In genomic region chr22:37482244-37482643, GRCh38 we compare ENCODE assay signal across 16 cellular contexts. TPM values are rescaled to one million over a fixed set of nuclear protein-coding genes. Genes with fewer than 3 reads are reported as not detected.
DNase-seq lines count a peak whose midpoint lies in the region; TF ChIP-seq lines count a peak whose summit lies in the region.
"Had no signal": no experiment of that assay in that cellular context is flagged by ENCODE, and none has a peak within 500 bp of the region (broad histone marks: within the 10 kb centered on the region; RNA-seq: fewer than 3 reads in every experiment).

No MANE protein-coding gene starts in this region.

- H2BK15ac ChIP-seq in neuronal stem cell (ENCODE audit: low read length), result no peak overlapping the region

- WGBS in neuronal stem cell (ENCODE audit: extremely low coverage in 2 of 2, insufficient read length in 2 of 2, insufficient replicate concordance in 1 of 2), 2 donors, result no CpG with 5 or more reads among the region's 9 CpGs

- H2BK12ac ChIP-seq in neuronal stem cell (ENCODE audit: low read length), result no peak overlapping the region

- no peak overlapping the region for H3K14ac ChIP-seq in neuronal stem cell (ENCODE audit: low read length)

- H2AFZ ChIP-seq in OCI-LY7 (ENCODE audit: low read length) (no peak overlapping the region), neuronal stem cell (ENCODE audit: low read length) (no peak overlapping the region)
- H2AFZ ChIP-seq: hepatocyte had no signal

- 0 out of 2 replicates have a peak, but pooled peaks cover 5% of the 10 kb centered on the region for H4K20me1 ChIP-seq in OCI-LY7 (ENCODE audit: insufficient read depth, low read length)

- H3K79me2 ChIP-seq in OCI-LY7 (ENCODE audit: insufficient read depth, low read depth, low read length), result peaks cover 67% of the 10 kb centered on the region
- H3K79me2 ChIP-seq: hepatocyte had no signal

- H3K27ac ChIP-seq in OCI-LY7 (ENCODE audit: low read depth, low read length, poor library complexity, severe bottlenecking) (peak overlapping the region; percentile 91), neuronal stem cell (replicated peaks; ENCODE audit: low read length) (no peak overlapping the region)
- H3K27ac ChIP-seq: body of pancreas, hepatocyte, testis had no signal

- peak overlapping the region; percentile 10 for H3K9ac ChIP-seq in neuronal stem cell (ENCODE audit: low read depth, low read length, poor library complexity)

- H2AK5ac ChIP-seq in neuronal stem cell (ENCODE audit: low read depth, low read length), result no peak overlapping the region

- H3K27ac Mint-ChIP-seq in activated CD4-positive, alpha-beta T cell treated with anti-CD3 and anti-CD28 coated beads, Interleukin-2, amount 10 ng/mL, durations not matched to agents 24 days and 14 days, result peak overlapping the region; percentile 95
- peak overlapping the region; percentile 88 to 97 (median 92) for H3K27ac Mint-ChIP-seq in brain

- peak overlapping the region; percentile 55 for H3K18ac ChIP-seq in neuronal stem cell (ENCODE audit: low read length)

- H2BK5ac ChIP-seq in neuronal stem cell (ENCODE audit: low read length), result no peak overlapping the region

- H3K4me1 Mint-ChIP-seq in activated CD4-positive, alpha-beta T cell treated with anti-CD3 and anti-CD28 coated beads, Interleukin-2, amount 10 ng/mL, durations not matched to agents 24 days and 14 days, result peaks cover 35% of the 10 kb centered on the region
- peaks cover 58% of the 10 kb centered on the region for H3K4me1 Mint-ChIP-seq in brain

- H3K23ac ChIP-seq in neuronal stem cell (ENCODE audit: low read depth, low read length, poor library complexity), result no peak overlapping the region

- H3K9me3 ChIP-seq in OCI-LY7 (ENCODE audit: low read length) (no peaks in the 10 kb centered on the region), neuronal stem cell (replicated peaks in 1 of 2; ENCODE audit: control insufficient read depth in 2 of 2, insufficient read depth in 1 of 2, low read depth in 1 of 2, low read length in 2 of 2) (no peaks in the 10 kb centered on the region)
- H3K9me3 ChIP-seq: body of pancreas, testis had no signal

- H3K4me2 ChIP-seq in OCI-LY7 (ENCODE audit: low read length) (peak overlapping the region; percentile 77), neuronal stem cell (ENCODE audit: insufficient read depth, low read length, poor library complexity, severe bottlenecking) (no peak overlapping the region)
- H3K4me2 ChIP-seq: hepatocyte had no signal

- no peak overlapping the region for H4K91ac ChIP-seq in neuronal stem cell (ENCODE audit: low read depth, low read length, poor library complexity)

- no peak overlapping the region for H2BK120ac ChIP-seq in neuronal stem cell (ENCODE audit: low read depth, low read length)

- POLR2A ChIA-PET in OCI-LY7 (lab: Charles Lee), result interaction anchor here (0.6 kb wide), 1 partner anchor 27 kb away, joined by 3 read pairs; no protein-coding TSS in a partner anchor

- CTCF ChIA-PET in OCI-LY7 (lab: Charles Lee; ENCODE audit: unreplicated experiment), result no interaction called here

- H3K27me3 Mint-ChIP-seq in activated CD4-positive, alpha-beta T cell treated with anti-CD3 and anti-CD28 coated beads, Interleukin-2, amount 10 ng/mL, durations not matched to agents 24 days and 14 days, result no peaks in the 10 kb centered on the region
- peaks cover 13% of the 10 kb centered on the region for H3K27me3 Mint-ChIP-seq in brain

- no peak overlapping the region for H3K4ac ChIP-seq in neuronal stem cell (ENCODE audit: low read length)

- no TSS peak for BruUV-seq in OCI-LY7 (replicated peaks; lab: Mats Ljungman, UMichigan)

- no peaks in the 10 kb centered on the region for H3K9me2 ChIP-seq in OCI-LY7 (ENCODE audit: insufficient read depth, low read length)

- peaks cover 3% of the 10 kb centered on the region for H3K79me1 ChIP-seq in neuronal stem cell (ENCODE audit: low read depth, low read length)

- H3K36me3 ChIP-seq in OCI-LY7 (ENCODE audit: insufficient read depth, low read length), result peaks cover 73% of the 10 kb centered on the region
- no peaks in the 10 kb centered on the region for H3K36me3 ChIP-seq in neuronal stem cell (replicated peaks in 1 of 2; ENCODE audit: control insufficient read depth in 2 of 2, insufficient read depth in 2 of 2, low read length in 2 of 2)

- no peak for TF ChIP-seq CTCF in OCI-LY7 (conservative IDR thresholded peaks at IDR 0.05; ENCODE audit: low read length)
- no peak for TF ChIP-seq CTCF in brain (conservative IDR thresholded peaks at IDR 0.05)

- H4K8ac ChIP-seq in neuronal stem cell (ENCODE audit: low read depth, low read length), result no peak overlapping the region

- peak overlapping the region; percentile 80 for H3K4me3 ChIP-seq in OCI-LY7 (ENCODE audit: low read depth, low read length, poor library complexity, severe bottlenecking)
- H3K4me3 ChIP-seq in neuronal stem cell (ENCODE audit: low read length in 2 of 2), result no peak overlapping the region
- H3K4me3 ChIP-seq: body of pancreas, hepatocyte, testis had no signal

- intact Hi-C loops in activated CD4-positive, alpha-beta T cell treated with anti-CD3 and anti-CD28 coated beads, Interleukin-2, amount 10 ng/mL, durations not matched to agents 24 days and 14 days (cut with micrococcal nuclease), result no loop called here
- intact Hi-C loops in OCI-LY7 (cut with micrococcal nuclease; ENCODE audit: unreplicated experiment), result no loop called here

- peaks cover 54% of the 10 kb centered on the region for H3K36me3 Mint-ChIP-seq in activated CD4-positive, alpha-beta T cell treated with anti-CD3 and anti-CD28 coated beads, Interleukin-2, amount 10 ng/mL, durations not matched to agents 24 days and 14 days (ENCODE audit: low read depth)
- H3K36me3 Mint-ChIP-seq in brain, result no peaks in the 10 kb centered on the region

- H3K4me1 ChIP-seq in OCI-LY7 (ENCODE audit: insufficient read depth, low read length, poor library complexity, severe bottlenecking) (peaks cover 66% of the 10 kb centered on the region), neuronal stem cell (ENCODE audit: control insufficient read depth in 2 of 2, insufficient read depth in 1 of 2, low read depth in 1 of 2, low read length in 2 of 2) (peaks cover 25 to 40% of the 10 kb centered on the region in 2 donors)

- H3K27me3 ChIP-seq in neuronal stem cell (ENCODE audit: control insufficient read depth in 3 of 3, insufficient read depth in 3 of 3, low read depth in 1 of 3, low read length in 3 of 3), result no peaks in the 10 kb centered on the region
- H3K27me3 ChIP-seq: body of pancreas, hepatocyte, testis had no signal

- no peaks in the 10 kb centered on the region for H3K9me3 Mint-ChIP-seq in activated CD4-positive, alpha-beta T cell treated with anti-CD3 and anti-CD28 coated beads, Interleukin-2, amount 10 ng/mL, durations not matched to agents 24 days and 14 days
- peaks cover 0 to 4% (median 0%) of the 10 kb centered on the region in 5 experiments for H3K9me3 Mint-ChIP-seq in brain

- peak overlapping the region; percentile 94 for H3K4me3 Mint-ChIP-seq in activated CD4-positive, alpha-beta T cell treated with anti-CD3 and anti-CD28 coated beads, Interleukin-2, amount 10 ng/mL, durations not matched to agents 24 days and 14 days
- H3K4me3 Mint-ChIP-seq in brain, result peak overlapping the region in 1 of 5 experiments; percentile 13

- no peak for DNase-seq in activated CD4-positive, alpha-beta T cell treated with anti-CD3 and anti-CD28 coated beads, Interleukin-2, amount 10 ng/mL, durations not matched to agents 24 days and 14 days
- no peak for DNase-seq in activated CD4-positive, alpha-beta T cell treated with anti-CD3 and anti-CD28 coated beads, Interleukin-2, amount 50 U/mL, for 48 hours
- DNase-seq in OCI-LY7 (ENCODE audit: low spot score) (no peak), neuronal stem cell (ENCODE audit: low spot score) (no peak), GOT3 (lab: John Stamatoyannopoulos, UW) (no peak), NCI-H526 (lab: John Stamatoyannopoulos, UW) (no peak), NCI-H2029 (lab: John Stamatoyannopoulos, UW) (no peak)
- DNase-seq: body of pancreas, COR-L47, GF-D8, left colon, NCI-H1417 treated with DMSO at 0.1 percent for 48 hours, NCI-H226, testis had no signal

RNA-seq across cellular contexts. Expression of gene MFNG, which starts 3.9 kb away (rescaled TPM):
- total RNA-seq in activated CD4-positive, alpha-beta T cell treated with anti-CD3 and anti-CD28 coated beads, Interleukin-2, amount 10 ng/mL, durations not matched to agents 24 days and 14 days, result 207 and 231 TPM in 2 replicates
- 174 and 225 TPM in 2 replicates for total RNA-seq in OCI-LY7 (2014; rRNA removed; shearing (Covaris generic))
- 215 and 235 TPM in 2 replicates for total RNA-seq in OCI-LY7 (2022)
- polyA plus RNA-seq in brain (ENCODE audit: insufficient read depth, low read depth, low replicate concordance), result 6.8 TPM
- polyA plus RNA-seq in neuronal stem cell (2013, experiment 1 of 2), result 10.5 TPM
- polyA plus RNA-seq in neuronal stem cell (2013, experiment 2 of 2), result 8.0 TPM

RNA-seq across cellular contexts. Expression of gene CARD10, which starts 37.0 kb away (rescaled TPM):
- total RNA-seq in activated CD4-positive, alpha-beta T cell treated with anti-CD3 and anti-CD28 coated beads, Interleukin-2, amount 10 ng/mL, durations not matched to agents 24 days and 14 days, result not detected in 2 replicates
- total RNA-seq in OCI-LY7 (2014; rRNA removed; shearing (Covaris generic)), result 3.3 and 4.0 TPM in 2 replicates
- total RNA-seq in OCI-LY7 (2022), result 2.8 and 3.1 TPM in 2 replicates
- 3.7 TPM for polyA plus RNA-seq in brain (ENCODE audit: insufficient read depth, low read depth, low replicate concordance)
- 4.2 TPM for polyA plus RNA-seq in neuronal stem cell (2013, experiment 1 of 2)
- polyA plus RNA-seq in neuronal stem cell (2013, experiment 2 of 2), result 4.3 TPM

RNA-seq across cellular contexts. Expression of gene ELFN2, which starts 55.0 kb away (rescaled TPM):
- 0.07 and 0.09 TPM in 2 replicates for total RNA-seq in activated CD4-positive, alpha-beta T cell treated with anti-CD3 and anti-CD28 coated beads, Interleukin-2, amount 10 ng/mL, durations not matched to agents 24 days and 14 days
- 0.63 and 0.82 TPM in 2 replicates for total RNA-seq in OCI-LY7 (2014; rRNA removed; shearing (Covaris generic))
- 0.83 and 1.8 TPM in 2 replicates for total RNA-seq in OCI-LY7 (2022)
- polyA plus RNA-seq in brain (ENCODE audit: insufficient read depth, low read depth, low replicate concordance), result 3.7 TPM
- polyA plus RNA-seq in neuronal stem cell (2013, experiment 1 of 2), result 0.78 TPM
- polyA plus RNA-seq in neuronal stem cell (2013, experiment 2 of 2), result 0.86 TPM
